ENCODE assay signal across 19 cellular contexts in genomic region chr2:23241611-23242245, GRCh38.
DNase-seq lines count a peak whose midpoint lies in the region; ATAC-seq and TF ChIP-seq lines count a peak whose summit lies in the region.
"Had no signal": no experiment of that assay in that cellular context is flagged by ENCODE, and none has a peak within 500 bp of the region (broad histone marks: within the 10 kb centered on the region; RNA-seq: fewer than 3 reads in every experiment).

No MANE protein-coding gene starts in this region.

- H3K36me3 ChIP-seq in esophagus muscularis mucosa (no peaks in the 10 kb centered on the region), trophoblast cell (ENCODE audit: control insufficient read depth in 1 of 2, insufficient read depth in 2 of 2, low read length in 2 of 2) (no peaks in the 10 kb centered on the region), Karpas-422 (ENCODE audit: insufficient read depth, low read length) (no peaks in the 10 kb centered on the region)

- H4K12ac ChIP-seq in trophoblast cell (ENCODE audit: low read depth, low read length), result no peak overlapping the region

- H2AK5ac ChIP-seq in trophoblast cell (ENCODE audit: low read length), result no peak overlapping the region

- H4K91ac ChIP-seq in trophoblast cell (ENCODE audit: low read depth, low read length), result no peak overlapping the region

- no peaks in the 10 kb centered on the region for H3K9me2 ChIP-seq in Karpas-422 (replicated peaks; ENCODE audit: insufficient read depth, low read length)

- H2AFZ ChIP-seq in trophoblast cell (ENCODE audit: insufficient read depth, low read length, poor library complexity), result no peak overlapping the region
- no peak overlapping the region for H2AFZ ChIP-seq in Karpas-422 (ENCODE audit: low read length)

- no peaks in the 10 kb centered on the region for H4K20me1 ChIP-seq in Karpas-422 (ENCODE audit: insufficient read depth, low read depth, low read length)

- H3K9me3 ChIP-seq in esophagus muscularis mucosa (no peaks in the 10 kb centered on the region), trophoblast cell (ENCODE audit: insufficient read depth, low read depth, low read length) (no peaks in the 10 kb centered on the region), Karpas-422 (ENCODE audit: low read length) (no peaks in the 10 kb centered on the region)

- H3K9ac ChIP-seq in trophoblast cell (ENCODE audit: low read length) (no peak overlapping the region), Karpas-422 (ENCODE audit: low read length) (no peak overlapping the region)

- no peaks in the 10 kb centered on the region for H3K79me2 ChIP-seq in trophoblast cell (ENCODE audit: control insufficient read depth, insufficient read depth, low read length, poor library complexity)
- no peaks in the 10 kb centered on the region for H3K79me2 ChIP-seq in Karpas-422 (ENCODE audit: low read length)

- H3K14ac ChIP-seq in trophoblast cell (ENCODE audit: low read length), result no peak overlapping the region

- H2BK120ac ChIP-seq in trophoblast cell (ENCODE audit: insufficient read depth, low read length, poor library complexity), result no peak overlapping the region

- H4K8ac ChIP-seq in trophoblast cell (ENCODE audit: low read depth, low read length), result no peak overlapping the region

- WGBS in esophagus muscularis mucosa, result 84% methylated on average over 10 of the region's 12 CpGs
- no CpG with 5 or more reads among the region's 12 CpGs for WGBS in trophoblast cell (ENCODE audit: extremely low coverage, insufficient coverage, insufficient read length)

- CTCF ChIA-PET in RWPE1 (lab: Yijun Ruan, JAX), result no interaction called here

- no peak for ATAC-seq in SK-N-SH treated with all-trans-retinoic acid at 6 μM for 48 hours
- ATAC-seq: K562; naive thymus-derived CD4-positive, alpha-beta T cell had no signal

- H3K4me1 ChIP-seq in esophagus muscularis mucosa, result peaks cover 0 to 12% (median 11%) of the 10 kb centered on the region in 4 donors
- peaks cover 12% of the 10 kb centered on the region in 2 experiments for H3K4me1 ChIP-seq in trophoblast cell (ENCODE audit: control insufficient read depth in 1 of 2, insufficient read depth in 2 of 2, low read length in 2 of 2)
- no peaks in the 10 kb centered on the region for H3K4me1 ChIP-seq in Karpas-422 (ENCODE audit: low read length)

- POLR2A ChIA-PET in RWPE1 (lab: Yijun Ruan, JAX; ENCODE audit: low non-redundant PET), result no interaction called here

- TF ChIP-seq CTCF in esophagus muscularis mucosa (IDR thresholded peaks at IDR 0.05), result no peak
- no peak for TF ChIP-seq CTCF in RWPE1 (conservative IDR thresholded peaks at IDR 0.05; ENCODE audit: low read depth)

- H3K23ac ChIP-seq in trophoblast cell (ENCODE audit: low read length), result no peak overlapping the region

- DNase-seq in ELR (ENCODE audit: low read depth), result peak; percentile 36
- peak; percentile 39 for DNase-seq in NCI-H2171 treated with DMSO at 0.1 percent for 48 hours (lab: John Stamatoyannopoulos, UW)
- peak; percentile 60 for DNase-seq in esophagus muscularis mucosa (ENCODE audit: extremely low spot score)
- peak; percentile 11 to 52 for DNase-seq in trophoblast cell
- no peak for DNase-seq in RWPE1 (ENCODE audit: low spot score)
- no peak for DNase-seq in NCI-H1694 treated with DMSO at 0.1 percent for 48 hours (lab: John Stamatoyannopoulos, UW)
- DNase-seq in Karpas-422, result no peak
- DNase-seq: activated CD4-positive, alpha-beta T cell treated with anti-CD3 and anti-CD28 coated beads, Interleukin-2, amount 50 U/mL, for 1 hour; activated naive CD4-positive, alpha-beta T cell treated with anti-CD3 and anti-CD28 coated beads, Interleukin-2, amount 10 ng/mL, durations not matched to agents 7 days and 5 days; cortex of kidney; mesendoderm; naive thymus-derived CD4-positive, alpha-beta T cell; NCI-H146; NCI-H226; stimulated activated CD4-positive, alpha-beta T cell treated with anti-CD3 and anti-CD28 coated beads, Interleukin-4, amount 100 ng/mL, for 1 hour; stimulated activated naive CD4-positive, alpha-beta T cell had no signal

- no peak overlapping the region for H3K18ac ChIP-seq in trophoblast cell (ENCODE audit: low read length)

- H2BK12ac ChIP-seq in trophoblast cell (ENCODE audit: low read length), result no peak overlapping the region

- TF ChIP-seq POLR2A in esophagus muscularis mucosa (IDR thresholded peaks at IDR 0.05; ENCODE audit: low read depth), result no peak

- H3K27ac ChIP-seq in esophagus muscularis mucosa (replicated peaks in 1 of 4) (no peak overlapping the region), trophoblast cell (ENCODE audit: low read depth, low read length) (no peak overlapping the region), RWPE1 (no peak overlapping the region), Karpas-422 (ENCODE audit: low read length) (no peak overlapping the region)
- H3K27ac ChIP-seq: VCaP had no signal

- no peaks in the 10 kb centered on the region for H3K27me3 ChIP-seq in esophagus muscularis mucosa
- no peaks in the 10 kb centered on the region for H3K27me3 ChIP-seq in trophoblast cell (ENCODE audit: insufficient read depth, low read length)
- no peaks in the 10 kb centered on the region for H3K27me3 ChIP-seq in Karpas-422 (ENCODE audit: low read length)

- no peak overlapping the region for H3K4me3 ChIP-seq in esophagus muscularis mucosa
- no peak overlapping the region for H3K4me3 ChIP-seq in trophoblast cell (ENCODE audit: low read depth, low read length)
- no peak overlapping the region for H3K4me3 ChIP-seq in Karpas-422 (ENCODE audit: low read length)
- H3K4me3 ChIP-seq: K562 had no signal

- no peak overlapping the region for H2BK5ac ChIP-seq in trophoblast cell (ENCODE audit: low read depth, low read length, poor library complexity)

- H3K4me2 ChIP-seq in trophoblast cell (ENCODE audit: low read length), result no peak overlapping the region
- H3K4me2 ChIP-seq in Karpas-422 (ENCODE audit: low read depth, low read length, poor library complexity, severe bottlenecking), result no peak overlapping the region

- H3K4ac ChIP-seq in trophoblast cell (ENCODE audit: low read depth, low read length), result no peak overlapping the region

- TF ChIP-seq EP300 in esophagus muscularis mucosa (IDR thresholded peaks at IDR 0.05), result no peak

- intact Hi-C loops in esophagus muscularis mucosa (cut with DNase I), result no loop called here

- H3K79me1 ChIP-seq in trophoblast cell (ENCODE audit: low read length), result no peaks in the 10 kb centered on the region

TF ChIP-seq in SK-N-SH treated with all-trans-retinoic acid at 6 μM for 48 hours, 23 proteins besides CTCF, POLR2A, EP300 and RAD21 (continues in another document):
- TF ChIP-seq TCF4 (CRISPR knock-in tag; IDR thresholded peaks at IDR 0.05; ENCODE audit: borderline replicate concordance) (no peak), CSRNP3 (CRISPR knock-in tag; IDR thresholded peaks at IDR 0.05) (no peak), POU6F1 (CRISPR knock-in tag; IDR thresholded peaks at IDR 0.05; ENCODE audit: borderline replicate concordance, low read depth) (no peak), SNAI2 (CRISPR knock-in tag; IDR thresholded peaks at IDR 0.05) (no peak), ZNF565 (CRISPR knock-in tag; conservative IDR thresholded peaks at IDR 0.05; ENCODE audit: low read depth) (no peak), GLIS3 (CRISPR knock-in tag; IDR thresholded peaks at IDR 0.05) (no peak), CREB5 (CRISPR knock-in tag; IDR thresholded peaks at IDR 0.05; ENCODE audit: low read depth) (no peak), OSR1 (CRISPR knock-in tag; IDR thresholded peaks at IDR 0.05) (no peak), ZNF70 (CRISPR knock-in tag; IDR thresholded peaks at IDR 0.05) (no peak), ZNF8 (CRISPR knock-in tag; IDR thresholded peaks at IDR 0.05) (no peak)

Comparison
In these comparisons a context has a peak if more than half of its experiments do, and no peak if none do; other contexts are left out.
1. DNase-seq: peak in ELR (single experiment), NCI-H2171 treated with DMSO at 0.1 percent for 48 hours (single experiment), esophagus muscularis mucosa (single experiment) and trophoblast cell (2 of 2); none in RWPE1 (single experiment), NCI-H1694 treated with DMSO at 0.1 percent for 48 hours (single experiment) and Karpas-422 (single experiment).